Comparison of ENCODE assay signal across 8 cellular contexts in genomic region chr2:88739985-88740600, GRCh38. TPM values are rescaled to one million over a fixed set of nuclear protein-coding genes. Genes with fewer than 3 reads are reported as not detected.
DNase-seq lines count a peak whose midpoint lies in the region; ATAC-seq and TF ChIP-seq lines count a peak whose summit lies in the region.

No MANE protein-coding gene starts in this region.

- no peaks in the 10 kb centered on the region for H3K27me3 Mint-ChIP-seq in chondrocyte (ENCODE audit: low read depth)

- H3K4me1 ChIP-seq in right lobe of liver, result no peaks in the 10 kb centered on the region

- no peak for TF ChIP-seq POLR2A in right lobe of liver (IDR thresholded peaks at IDR 0.05)

- DNase-seq in AG08396 (ENCODE audit: low spot score) (peak; percentile 79), NCI-H2171 treated with DMSO at 0.1 percent for 48 hours (lab: John Stamatoyannopoulos, UW) (peak; percentile 65), chondrocyte (ENCODE audit: low spot score) (no peak), right lobe of liver (peak in 2 of 3 donors; percentile 57 to 66)
- peak; percentile 61 for DNase-seq in activated CD4-positive, alpha-beta T cell treated with anti-CD3 and anti-CD28 coated beads for 24 hours (ENCODE audit: low read depth in 2 of 2)
- peak; percentile 55 for DNase-seq in stimulated activated CD8-positive, alpha-beta memory T cell treated with anti-CD3 and anti-CD28 coated beads, Interleukin-12 subunit alpha, Interleukin-12 subunit beta, amount 100 ng/mL, for 1 hour (ENCODE audit: low read depth)

- no peak overlapping the region for H3K27ac ChIP-seq in right lobe of liver

- H3K4me3 ChIP-seq in right lobe of liver, result no peak overlapping the region

- peak; percentile 91 for TF ChIP-seq CTCF in chondrocyte (IDR thresholded peaks at IDR 0.05)
- TF ChIP-seq CTCF in right lobe of liver (IDR thresholded peaks at IDR 0.05), result peak; percentile 75 to 96 (median 92)

- no peaks in the 10 kb centered on the region for H3K27me3 ChIP-seq in right lobe of liver

- ATAC-seq in GM18511 (IDR thresholded peaks at IDR 0.05; ENCODE audit: unreplicated experiment) (peak; percentile 89), HG03039 (IDR thresholded peaks at IDR 0.05; ENCODE audit: unreplicated experiment) (peak; percentile 88), right lobe of liver (peak; percentile 89 to 95 (median 94))

- H3K9me3 Mint-ChIP-seq in chondrocyte (ENCODE audit: low read depth), result peaks cover 21% of the 10 kb centered on the region

- WGBS in right lobe of liver (ENCODE audit: insufficient coverage, low coverage, low lambda C conversion rate, missing lambda C conversion rate), result 39% methylated on average over 7 of the region's 7 CpGs

- H3K4me1 Mint-ChIP-seq in chondrocyte (ENCODE audit: low read depth), result no peaks in the 10 kb centered on the region

- no peak overlapping the region for H3K27ac Mint-ChIP-seq in chondrocyte (ENCODE audit: unreplicated experiment)

- H3K36me3 ChIP-seq in right lobe of liver, result peaks cover 0 to 5% (median 0%) of the 10 kb centered on the region in 4 donors

- no peaks in the 10 kb centered on the region for H3K9me3 ChIP-seq in right lobe of liver

- intact Hi-C loops in right lobe of liver (cut with DNase I), result no loop called here

- no peak overlapping the region for H3K4me3 Mint-ChIP-seq in chondrocyte (ENCODE audit: unreplicated experiment)

- peaks cover 41% of the 10 kb centered on the region for H3K36me3 Mint-ChIP-seq in chondrocyte (ENCODE audit: low read depth)

RNA-seq across cellular contexts. Expression of gene RPIA, which starts 48.6 kb away (rescaled TPM):
- total RNA-seq in chondrocyte (8.6 to 9.0 TPM (median 8.9 TPM) in 3 replicates), right lobe of liver (1 to 10 TPM; 2.2 to 4.8 (median 3.2) TPM)
